4 cellular contexts compared by ENCODE assay signal in the genomic region with DNA sequence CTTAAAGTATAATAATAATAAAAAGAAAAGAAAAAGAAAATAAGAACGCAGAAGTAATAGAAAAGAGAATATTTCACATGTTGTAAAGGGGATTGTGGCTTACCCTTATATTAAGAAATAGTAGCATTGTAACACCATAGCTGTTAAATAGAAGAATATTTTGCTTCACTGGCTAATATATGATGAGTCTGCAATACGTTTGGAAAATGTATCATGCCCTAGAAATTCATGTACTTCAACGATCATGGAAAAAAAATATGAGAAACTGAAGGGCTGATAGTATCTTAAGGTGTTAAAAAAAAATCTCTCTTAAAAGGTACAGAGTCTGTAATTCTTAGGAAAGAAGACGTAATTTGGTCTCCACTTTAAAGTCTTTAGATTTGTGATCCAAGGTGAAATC.
TF ChIP-seq lines count a peak whose summit lies in the region.

No MANE protein-coding gene starts in this region.

TF ChIP-seq in HepG2, 621 proteins besides CTCF, POLR2A, EP300 and RAD21:
- peak; percentile 28 to 62; a peak in 3 of 4 replicates for TF ChIP-seq MAFK (conservative IDR thresholded peaks at IDR 0.05 in 1 of 2, IDR thresholded peaks at IDR 0.05 in 1 of 2; ENCODE audit: low read length in 2 of 2)
- no peak for TF ChIP-seq KLF6 (CRISPR knock-in tag; IDR thresholded peaks at IDR 0.05)
- no peak for TF ChIP-seq ZBTB8A (CRISPR knock-in tag; IDR thresholded peaks at IDR 0.05; ENCODE audit: borderline replicate concordance, low read depth)
- peak; percentile 51 for TF ChIP-seq MAFF (IDR thresholded peaks at IDR 0.05; ENCODE audit: low read depth, low read length)
- TF ChIP-seq NFE2L2 (IDR thresholded peaks at IDR 0.05; ENCODE audit: low read length), result no peak
- no peak for TF ChIP-seq ZNF672 (CRISPR knock-in tag; IDR thresholded peaks at IDR 0.05)
- no peak for TF ChIP-seq HMGA1 (CRISPR knock-in tag; conservative IDR thresholded peaks at IDR 0.05)
TF ChIP-seq in HepG2: peak in this region for 2.

TF ChIP-seq in A549, 52 proteins besides CTCF, POLR2A, EP300 and RAD21:
- TF ChIP-seq ESRRA (IDR thresholded peaks at IDR 0.05; ENCODE audit: borderline replicate concordance, low read length), result no peak
- TF ChIP-seq RARB (CRISPR knock-in tag; IDR thresholded peaks at IDR 0.05), result no peak
- no peak for TF ChIP-seq NR3C1 (IDR thresholded peaks at IDR 0.05)
- TF ChIP-seq EHMT2 (IDR thresholded peaks at IDR 0.05; ENCODE audit: low read depth), result no peak
- peak; percentile 13 for TF ChIP-seq MAFK (IDR thresholded peaks at IDR 0.05; ENCODE audit: partially characterized antibody)
- TF ChIP-seq, protein P1, sequence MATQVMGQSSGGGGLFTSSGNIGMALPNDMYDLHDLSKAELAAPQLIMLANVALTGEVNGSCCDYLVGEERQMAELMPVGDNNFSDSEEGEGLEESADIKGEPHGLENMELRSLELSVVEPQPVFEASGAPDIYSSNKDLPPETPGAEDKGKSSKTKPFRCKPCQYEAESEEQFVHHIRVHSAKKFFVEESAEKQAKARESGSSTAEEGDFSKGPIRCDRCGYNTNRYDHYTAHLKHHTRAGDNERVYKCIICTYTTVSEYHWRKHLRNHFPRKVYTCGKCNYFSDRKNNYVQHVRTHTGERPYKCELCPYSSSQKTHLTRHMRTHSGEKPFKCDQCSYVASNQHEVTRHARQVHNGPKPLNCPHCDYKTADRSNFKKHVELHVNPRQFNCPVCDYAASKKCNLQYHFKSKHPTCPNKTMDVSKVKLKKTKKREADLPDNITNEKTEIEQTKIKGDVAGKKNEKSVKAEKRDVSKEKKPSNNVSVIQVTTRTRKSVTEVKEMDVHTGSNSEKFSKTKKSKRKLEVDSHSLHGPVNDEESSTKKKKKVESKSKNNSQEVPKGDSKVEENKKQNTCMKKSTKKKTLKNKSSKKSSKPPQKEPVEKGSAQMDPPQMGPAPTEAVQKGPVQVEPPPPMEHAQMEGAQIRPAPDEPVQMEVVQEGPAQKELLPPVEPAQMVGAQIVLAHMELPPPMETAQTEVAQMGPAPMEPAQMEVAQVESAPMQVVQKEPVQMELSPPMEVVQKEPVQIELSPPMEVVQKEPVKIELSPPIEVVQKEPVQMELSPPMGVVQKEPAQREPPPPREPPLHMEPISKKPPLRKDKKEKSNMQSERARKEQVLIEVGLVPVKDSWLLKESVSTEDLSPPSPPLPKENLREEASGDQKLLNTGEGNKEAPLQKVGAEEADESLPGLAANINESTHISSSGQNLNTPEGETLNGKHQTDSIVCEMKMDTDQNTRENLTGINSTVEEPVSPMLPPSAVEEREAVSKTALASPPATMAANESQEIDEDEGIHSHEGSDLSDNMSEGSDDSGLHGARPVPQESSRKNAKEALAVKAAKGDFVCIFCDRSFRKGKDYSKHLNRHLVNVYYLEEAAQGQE (IDR thresholded peaks at IDR 0.05), result no peak
- TF ChIP-seq GATA3 (IDR thresholded peaks at IDR 0.05; ENCODE audit: borderline replicate concordance), result no peak
- TF ChIP-seq SREBF2 (IDR thresholded peaks at IDR 0.05), result no peak

TF ChIP-seq in IMR-90, 13 proteins besides CTCF, POLR2A, EP300 and RAD21:
- TF ChIP-seq RCOR1 (IDR thresholded peaks at IDR 0.05; ENCODE audit: insufficient replicate concordance, low read length) (no peak), MAFK (IDR thresholded peaks at IDR 0.05; ENCODE audit: low read depth, low read length) (peak; percentile 19; the same call in 1 of the 2 replicates)
TF ChIP-seq in IMR-90: peak in this region for 1.

TF ChIP-seq in K562, 482 proteins besides CTCF, POLR2A, EP300 and RAD21:
- TF ChIP-seq, protein P2, sequence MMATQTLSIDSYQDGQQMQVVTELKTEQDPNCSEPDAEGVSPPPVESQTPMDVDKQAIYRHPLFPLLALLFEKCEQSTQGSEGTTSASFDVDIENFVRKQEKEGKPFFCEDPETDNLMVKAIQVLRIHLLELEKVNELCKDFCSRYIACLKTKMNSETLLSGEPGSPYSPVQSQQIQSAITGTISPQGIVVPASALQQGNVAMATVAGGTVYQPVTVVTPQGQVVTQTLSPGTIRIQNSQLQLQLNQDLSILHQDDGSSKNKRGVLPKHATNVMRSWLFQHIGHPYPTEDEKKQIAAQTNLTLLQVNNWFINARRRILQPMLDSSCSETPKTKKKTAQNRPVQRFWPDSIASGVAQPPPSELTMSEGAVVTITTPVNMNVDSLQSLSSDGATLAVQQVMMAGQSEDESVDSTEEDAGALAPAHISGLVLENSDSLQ (IDR thresholded peaks at IDR 0.05), result no peak
- no peak for TF ChIP-seq RBM39 (optimal IDR thresholded peaks at IDR 0.05; ENCODE audit: low read depth, low read length)
- TF ChIP-seq WHSC1 (IDR thresholded peaks at IDR 0.05; ENCODE audit: low read length), result no peak
- no peak for TF ChIP-seq MTA3 (IDR thresholded peaks at IDR 0.05; ENCODE audit: borderline replicate concordance)
- 0 out of 2 replicates have a peak, but pooled peaks have one; percentile 3 for TF ChIP-seq ZNF316 (IDR thresholded peaks at IDR 0.05)
- no peak for TF ChIP-seq KLF10 (CRISPR knock-in tag; IDR thresholded peaks at IDR 0.05)
- no peak for TF ChIP-seq BRF1 (IDR thresholded peaks at IDR 0.05; ENCODE audit: borderline replicate concordance, extremely low read depth, insufficient read length)
TF ChIP-seq in K562: peak in this region for 1.
